In genomic region chr13:38718374-38718773, GRCh38 we compare ENCODE assay signal across 33 cellular contexts. TPM values are rescaled to one million over a fixed set of nuclear protein-coding genes. Genes with fewer than 3 reads are reported as not detected.
DNase-seq lines count a peak whose midpoint lies in the region; ATAC-seq and TF ChIP-seq lines count a peak whose summit lies in the region.
"Had no signal": no experiment of that assay in that cellular context is flagged by ENCODE, and none has a peak within 500 bp of the region (broad histone marks: within the 10 kb centered on the region; RNA-seq: fewer than 3 reads in every experiment).

No MANE protein-coding gene starts in this region.

- no peak overlapping the region for H3K27ac ChIP-seq in left lung
- H3K27ac ChIP-seq: 22Rv1; A549; BLaER1; BLaER1 treated with 17β-estradiol and CSF1 and Interleukin-3, amounts not matched to agents 10 nM and 100 nM; C4-2B had no signal

- ATAC-seq in left lung (peak; percentile 62), left lobe of liver (no peak)
- ATAC-seq: A549; CD8-positive, alpha-beta T cell had no signal

- no peak overlapping the region for H3K4me3 ChIP-seq in left lung
- H3K4me3 ChIP-seq: A549; BLaER1; BLaER1 treated with 17β-estradiol and CSF1 and Interleukin-3, amounts not matched to agents 10 nM and 100 nM had no signal

- H3K9me3 ChIP-seq in left lung, result no peaks in the 10 kb centered on the region
- H3K9me3 ChIP-seq: A549; BE2C; BLaER1; BLaER1 treated with 17β-estradiol and CSF1 and Interleukin-3, amounts not matched to agents 10 nM and 100 nM; Caco-2 had no signal

- intact Hi-C loops in left lung (cut with DNase I), result no loop called here

- H3K27me3 ChIP-seq in left lung, result no peaks in the 10 kb centered on the region
- H3K27me3 ChIP-seq: BE2C; BLaER1; BLaER1 treated with 17β-estradiol and CSF1 and Interleukin-3, amounts not matched to agents 10 nM and 100 nM had no signal

- no peak for TF ChIP-seq CTCF in left lung (IDR thresholded peaks at IDR 0.05)

- no peaks in the 10 kb centered on the region for H3K4me1 ChIP-seq in left lung
- H3K4me1 ChIP-seq: A549; BE2C; BLaER1; BLaER1 treated with 17β-estradiol and CSF1 and Interleukin-3, amounts not matched to agents 10 nM and 100 nM had no signal

- peak in 2 of 3 experiments; percentile 4 to 45 for DNase-seq in NCI-H1417 (lab: John Stamatoyannopoulos, UW)
- DNase-seq in NCI-H1417 treated with DMSO at 0.1 percent for 48 hours (lab: John Stamatoyannopoulos, UW), result no peak
- DNase-seq in NCI-H146 treated with DMSO at 0.1 percent for 48 hours (lab: John Stamatoyannopoulos, UW; ENCODE audit: unreplicated experiment), result peak; percentile 14
- no peak for DNase-seq in NCI-H146 (lab: John Stamatoyannopoulos, UW)
- DNase-seq in left lung, result no peak
- no peak for DNase-seq in left lobe of liver (ENCODE audit: low spot score)
- DNase-seq: 8988T; ACHN; AML-193; BE2C; C1 segment of cervical spinal cord; Caco-2; Calu3; CD4-positive, alpha-beta memory T cell; CD4-positive, alpha-beta T cell; CD4-positive, CD25-positive, alpha-beta regulatory T cell; CD8-positive, alpha-beta memory T cell; CD8-positive, alpha-beta T cell; COR-L47; DMS 273 treated with DMSO at 0.1 percent for 48 hours; DMS153; DMS53; DMS79; DMS79 treated with DMSO at 0.1 percent for 48 hours; DND-41; EL had no signal

- no peaks in the 10 kb centered on the region for H3K36me3 ChIP-seq in left lung
- H3K36me3 ChIP-seq: BE2C; BLaER1; BLaER1 treated with 17β-estradiol and CSF1 and Interleukin-3, amounts not matched to agents 10 nM and 100 nM had no signal

RNA-seq across cellular contexts. Expression of gene FREM2, which starts 31.5 kb away (rescaled TPM):
- 10 to 100 TPM; 12.4 to 15.0 TPM for total RNA-seq in left lung
- total RNA-seq in left lobe of liver, result 2.0 TPM
- total RNA-seq: A172; B cell; CD4-positive, alpha-beta memory T cell; CD4-positive, alpha-beta T cell; CD4-positive, CD25-positive, alpha-beta regulatory T cell; CD8-positive, alpha-beta memory T cell; CD8-positive, alpha-beta T cell had no signal

Comparison
In these comparisons a context has a peak if more than half of its experiments do, and no peak if none do; other contexts are left out.
1. DNase-seq: peak in NCI-H1417 (2 of 3) and NCI-H146 treated with DMSO at 0.1 percent for 48 hours (single experiment); none in NCI-H1417 treated with DMSO at 0.1 percent for 48 hours (single experiment), NCI-H146 (single experiment), left lung (0 of 2) and left lobe of liver (single experiment).